ENCODE assay signal across 20 cellular contexts in genomic region chr2:69248232-69248631, GRCh38.
"Had no signal": no experiment of that assay in that cellular context is flagged by ENCODE, and none has a peak within 500 bp of the region (broad histone marks: within the 10 kb centered on the region; RNA-seq: fewer than 3 reads in every experiment).

No MANE protein-coding gene starts in this region.

- H3K27ac ChIP-seq: Peyer's patch, SJCRH30 had no signal

- H3K36me3 ChIP-seq: Peyer's patch had no signal

- ATAC-seq: Right ventricle myocardium inferior, SK-N-SH treated with all-trans-retinoic acid at 6 μM for 48 hours had no signal

- H3K9me3 ChIP-seq: MG63, Peyer's patch, SJCRH30 had no signal

- H3K4me1 ChIP-seq: Peyer's patch had no signal

- H3K27me3 ChIP-seq: MG63, Peyer's patch, SJCRH30 had no signal

- H3K4me3 ChIP-seq: MG63, Peyer's patch, SJCRH30 had no signal

- DNase-seq: KBM-7, MG63, NCI-H1092, NCI-H1105 treated with DMSO at 0.1 percent for 48 hours, NCI-H1436, NCI-H187, NCI-H2029, NCI-H2081 treated with DMSO at 0.1 percent for 48 hours, NCI-H2171, NCI-H226, NCI-H446, NCI-H510A, NCI-H524 treated with DMSO at 0.1 percent for 48 hours, NCI-H69, NCI-H774, Peyer's patch, SHP77 treated with DMSO at 0.1 percent for 48 hours, SJCRH30 had no signal
